8 cellular contexts compared by ENCODE assay signal in the genomic region with DNA sequence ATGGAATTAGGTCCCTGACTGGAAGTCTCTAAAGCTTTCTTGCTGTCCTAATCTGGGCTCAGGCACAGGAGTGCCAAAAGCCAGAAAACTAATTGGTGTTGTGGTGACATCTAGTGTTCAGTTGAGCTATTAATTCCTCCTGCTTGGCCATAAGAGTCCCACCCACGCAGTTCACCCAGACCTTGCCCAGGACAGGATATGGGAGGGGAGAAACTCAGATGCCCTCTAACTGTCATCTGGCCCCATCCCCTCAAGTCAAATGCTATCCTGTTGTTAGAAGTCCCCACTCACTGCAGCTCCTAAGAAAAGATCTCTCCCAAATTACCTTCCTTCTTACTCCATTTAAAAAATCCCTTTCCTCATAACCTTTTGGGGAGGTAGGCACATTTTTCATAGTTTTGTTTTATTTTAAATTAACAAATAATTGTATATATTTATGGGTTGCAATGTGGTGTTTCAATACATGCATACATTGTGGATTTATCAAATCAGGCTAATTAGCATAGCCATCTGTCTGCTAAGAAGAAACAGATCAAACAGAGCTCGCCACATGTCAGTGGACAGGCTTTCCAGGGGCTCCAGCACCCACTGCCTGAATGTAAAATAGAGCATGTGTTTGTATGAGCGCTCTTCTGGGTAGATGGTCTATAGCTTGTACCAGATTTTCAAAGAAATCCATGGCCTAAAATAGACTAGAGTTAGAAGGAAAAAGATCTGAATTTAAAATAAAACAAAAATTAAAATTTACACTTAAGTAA.
DNase-seq lines count a peak whose midpoint lies in the region; ATAC-seq and TF ChIP-seq lines count a peak whose summit lies in the region.

No MANE protein-coding gene starts in this region.

- H3K18ac ChIP-seq in neuronal stem cell (ENCODE audit: low read length): no peak overlapping the region

- CTCF ChIA-PET in activated CD8-positive, alpha-beta T cell treated with anti-CD3 and anti-CD28 coated beads for 36 hours (lab: Charles Lee): interaction anchor here (0.7 to 2.4 kb wide), 21 partner anchors 17 to 390 kb away, joined by 3 to 36 read pairs (median 4); a partner anchor contains a TSS

- no peak overlapping the region for H3K4ac ChIP-seq in neuronal stem cell (ENCODE audit: low read length)

- ATAC-seq in GM21447 (IDR thresholded peaks at IDR 0.05; ENCODE audit: unreplicated experiment): peak; percentile 55
- ATAC-seq in activated CD8-positive, alpha-beta T cell treated with anti-CD3 and anti-CD28 coated beads for 36 hours: peak; percentile 58
- peak; percentile 92 for ATAC-seq in aorta (ENCODE audit: low FRiP score)

- intact Hi-C loops in activated CD8-positive, alpha-beta T cell treated with anti-CD3 and anti-CD28 coated beads for 36 hours (cut with micrococcal nuclease): loop anchor here (5.0 kb wide), 2 partner anchors 85 to 210 kb away; a partner anchor contains a TSS
- intact Hi-C loops in aorta (cut with DNase I): loop anchor here (5.0 kb wide), 2 partner anchors 85 to 210 kb away; a partner anchor contains a TSS

- H3K27ac Mint-ChIP-seq in activated CD8-positive, alpha-beta T cell treated with anti-CD3 and anti-CD28 coated beads for 36 hours: no peak overlapping the region

- TF ChIP-seq CTCF in HL-60 (IDR thresholded peaks at IDR 0.05; ENCODE audit: insufficient read depth, low read length): peak; percentile 45
- peak; percentile 61 for TF ChIP-seq CTCF in activated CD8-positive, alpha-beta T cell treated with anti-CD3 and anti-CD28 coated beads for 36 hours (IDR thresholded peaks at IDR 0.05)

- no peak overlapping the region for H3K4me3 Mint-ChIP-seq in activated CD8-positive, alpha-beta T cell treated with anti-CD3 and anti-CD28 coated beads for 36 hours

- DNase-seq in ELF-1 (ENCODE audit: low read depth, low spot score) (peak; percentile 81), HL-60 (ENCODE audit: low read depth in 1 of 2, low spot score in 1 of 2) (peak; percentile 73 to 82), NCI-H774 (lab: John Stamatoyannopoulos, UW) (peak; percentile 67), fibroblast of peridontal ligament (ENCODE audit: extremely low read depth) (peak; percentile 93), neuronal stem cell (ENCODE audit: low spot score) (peak; percentile 63), aorta (peak; percentile 72 to 74)
- peak; percentile 85 for DNase-seq in activated CD8-positive, alpha-beta T cell treated with anti-CD3 and anti-CD28 coated beads for 36 hours

- WGBS in neuronal stem cell (ENCODE audit: extremely low coverage in 2 of 2, insufficient read length in 2 of 2, insufficient replicate concordance in 1 of 2), 2 donors: no CpG with 5 or more reads among the region's 3 CpGs
- 48 to 50% methylated on average over 3 of the region's 3 CpGs for WGBS in aorta, 2 donors

- no peak overlapping the region for H3K14ac ChIP-seq in neuronal stem cell (ENCODE audit: low read length)

- H3K4me3 ChIP-seq in HL-60 (replicated peaks; ENCODE audit: insufficient read depth, low read length): no peak overlapping the region
- H3K4me3 ChIP-seq in neuronal stem cell (ENCODE audit: low read length in 2 of 2): no peak overlapping the region
- no peak overlapping the region for H3K4me3 ChIP-seq in aorta (ENCODE audit: low read length in 2 of 2)

- peaks cover 45% of the 10 kb centered on the region for H3K4me1 Mint-ChIP-seq in activated CD8-positive, alpha-beta T cell treated with anti-CD3 and anti-CD28 coated beads for 36 hours (ENCODE audit: low read depth)

- H3K9me3 ChIP-seq in neuronal stem cell (replicated peaks in 1 of 2; ENCODE audit: control insufficient read depth in 2 of 2, insufficient read depth in 1 of 2, low read depth in 1 of 2, low read length in 2 of 2): no peaks in the 10 kb centered on the region
- no peaks in the 10 kb centered on the region for H3K9me3 ChIP-seq in aorta (ENCODE audit: control insufficient read depth, low read length)

- no peak overlapping the region for H2AK5ac ChIP-seq in neuronal stem cell (ENCODE audit: low read depth, low read length)

- H3K4me1 ChIP-seq in neuronal stem cell (ENCODE audit: control insufficient read depth in 2 of 2, insufficient read depth in 1 of 2, low read depth in 1 of 2, low read length in 2 of 2) (peaks cover 0 to 4% of the 10 kb centered on the region in 2 donors), aorta (ENCODE audit: control insufficient read depth in 1 of 2, insufficient read depth in 2 of 2, low read length in 2 of 2) (peaks cover 2 to 14% of the 10 kb centered on the region in 2 donors)

- no peak overlapping the region for H2BK120ac ChIP-seq in neuronal stem cell (ENCODE audit: low read depth, low read length)

- no peaks in the 10 kb centered on the region for H3K9me3 Mint-ChIP-seq in activated CD8-positive, alpha-beta T cell treated with anti-CD3 and anti-CD28 coated beads for 36 hours

- no peak overlapping the region for H4K91ac ChIP-seq in neuronal stem cell (ENCODE audit: low read depth, low read length, poor library complexity)

- H3K27ac ChIP-seq in HL-60 (replicated peaks): peak overlapping the region; percentile 52
- no peak overlapping the region for H3K27ac ChIP-seq in neuronal stem cell (replicated peaks; ENCODE audit: low read length)
- no peak overlapping the region for H3K27ac ChIP-seq in aorta (ENCODE audit: low read depth in 1 of 2, low read length in 2 of 2)

- no peak overlapping the region for H3K23ac ChIP-seq in neuronal stem cell (ENCODE audit: low read depth, low read length, poor library complexity)

- H3K36me3 ChIP-seq in neuronal stem cell (replicated peaks in 1 of 2; ENCODE audit: control insufficient read depth in 2 of 2, insufficient read depth in 2 of 2, low read length in 2 of 2) (no peaks in the 10 kb centered on the region), aorta (ENCODE audit: control insufficient read depth in 1 of 2, insufficient read depth in 2 of 2, low read length in 1 of 2) (no peaks in the 10 kb centered on the region)

- no peak overlapping the region for H4K8ac ChIP-seq in neuronal stem cell (ENCODE audit: low read depth, low read length)

- no peak overlapping the region for H3K9ac ChIP-seq in neuronal stem cell (ENCODE audit: low read depth, low read length, poor library complexity)

- H3K27me3 ChIP-seq in HL-60 (ENCODE audit: insufficient read depth, poor library complexity, severe bottlenecking): no peaks in the 10 kb centered on the region
- H3K27me3 ChIP-seq in neuronal stem cell (ENCODE audit: control insufficient read depth in 3 of 3, insufficient read depth in 3 of 3, low read depth in 1 of 3, low read length in 3 of 3): no peaks in the 10 kb centered on the region
- no peaks in the 10 kb centered on the region for H3K27me3 ChIP-seq in aorta (ENCODE audit: control insufficient read depth in 1 of 2, insufficient read depth in 2 of 2, low read length in 1 of 2)

- no peaks in the 10 kb centered on the region for H3K27me3 Mint-ChIP-seq in activated CD8-positive, alpha-beta T cell treated with anti-CD3 and anti-CD28 coated beads for 36 hours

- no peaks in the 10 kb centered on the region for H3K36me3 Mint-ChIP-seq in activated CD8-positive, alpha-beta T cell treated with anti-CD3 and anti-CD28 coated beads for 36 hours (ENCODE audit: low read depth)

- no peak overlapping the region for H2BK12ac ChIP-seq in neuronal stem cell (ENCODE audit: low read length)

- no peaks in the 10 kb centered on the region for H3K79me1 ChIP-seq in neuronal stem cell (ENCODE audit: low read depth, low read length)

- peak overlapping the region; percentile 20 for H2AFZ ChIP-seq in neuronal stem cell (ENCODE audit: low read length)

- POLR2A ChIA-PET in activated CD8-positive, alpha-beta T cell treated with anti-CD3 and anti-CD28 coated beads for 36 hours (lab: Charles Lee): interaction anchor here (1.1 kb wide), 1 partner anchor 79 kb away, joined by 3 read pairs; no protein-coding TSS in a partner anchor

- H3K4me2 ChIP-seq in neuronal stem cell (ENCODE audit: insufficient read depth, low read length, poor library complexity, severe bottlenecking): no peak overlapping the region

- no peak overlapping the region for H2BK5ac ChIP-seq in neuronal stem cell (ENCODE audit: low read length)

- H2BK15ac ChIP-seq in neuronal stem cell (ENCODE audit: low read length): no peak overlapping the region
